Comparison of ENCODE assay signal across 13 cellular contexts in the genomic region with DNA sequence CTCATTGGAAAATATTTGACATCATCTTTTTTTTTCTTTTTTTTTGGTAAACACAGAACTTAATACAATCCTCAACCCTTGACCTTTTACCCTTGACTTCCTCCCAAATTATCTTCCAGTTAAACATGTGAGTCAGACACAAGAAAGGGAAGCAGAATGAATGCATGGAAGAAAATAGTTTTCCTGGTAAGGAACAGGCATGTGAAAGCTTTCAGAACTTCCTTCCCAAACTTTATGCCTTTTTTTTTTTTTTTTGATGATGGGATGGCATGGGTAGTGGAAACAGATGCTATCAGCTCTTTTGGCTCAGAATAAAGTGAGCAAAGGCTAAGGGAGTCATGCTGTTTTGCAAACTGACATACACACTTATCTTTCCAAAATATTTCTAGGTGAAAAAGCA.
"Had no signal": no experiment of that assay in that cellular context is flagged by ENCODE, and none has a peak within 500 bp of the region (broad histone marks: within the 10 kb centered on the region; RNA-seq: fewer than 3 reads in every experiment).

No MANE protein-coding gene starts in this region.

- H3K36me3 ChIP-seq: ascending aorta, ovary, transverse colon had no signal

- H3K27me3 ChIP-seq: ascending aorta, ovary, transverse colon had no signal

- DNase-seq: activated CD8-positive, alpha-beta memory T cell treated with anti-CD3 and anti-CD28 coated beads, Interleukin-2, amount 50 U/mL, for 48 hours; activated CD8-positive, alpha-beta T cell treated with anti-CD3 and anti-CD28 coated beads for 36 hours; activated naive CD4-positive, alpha-beta T cell treated with Interleukin-2 at 50 U/mL for 16 hours; activated naive CD8-positive, alpha-beta T cell treated with anti-CD3 and anti-CD28 coated beads, Interleukin-2, amount 50 U/mL, for 24 hours; left cardiac atrium; ovary; retina; substantia nigra; T-helper 9 cell; transverse colon had no signal

- H3K9me3 ChIP-seq: ascending aorta, ovary, transverse colon had no signal

- H3K4me1 ChIP-seq: ascending aorta, transverse colon had no signal

- H3K27ac ChIP-seq: ascending aorta, ovary, transverse colon, VCaP had no signal

- ATAC-seq: activated CD8-positive, alpha-beta T cell treated with anti-CD3 and anti-CD28 coated beads for 36 hours; activated naive CD8-positive, alpha-beta T cell treated with anti-CD3 and anti-CD28 coated beads, Interleukin-2, amount 50 U/mL, for 24 hours; stimulated activated memory B cell treated with anti-CD40 and anti-IgM and Interleukin-4, amounts not matched to agents 10 μg/mL and 1 μg/mL and 100 μg/mL, for 72 hours had no signal

- H3K4me3 ChIP-seq: ascending aorta, ovary, transverse colon had no signal
